20 cellular contexts compared by ENCODE assay signal in the genomic region with DNA sequence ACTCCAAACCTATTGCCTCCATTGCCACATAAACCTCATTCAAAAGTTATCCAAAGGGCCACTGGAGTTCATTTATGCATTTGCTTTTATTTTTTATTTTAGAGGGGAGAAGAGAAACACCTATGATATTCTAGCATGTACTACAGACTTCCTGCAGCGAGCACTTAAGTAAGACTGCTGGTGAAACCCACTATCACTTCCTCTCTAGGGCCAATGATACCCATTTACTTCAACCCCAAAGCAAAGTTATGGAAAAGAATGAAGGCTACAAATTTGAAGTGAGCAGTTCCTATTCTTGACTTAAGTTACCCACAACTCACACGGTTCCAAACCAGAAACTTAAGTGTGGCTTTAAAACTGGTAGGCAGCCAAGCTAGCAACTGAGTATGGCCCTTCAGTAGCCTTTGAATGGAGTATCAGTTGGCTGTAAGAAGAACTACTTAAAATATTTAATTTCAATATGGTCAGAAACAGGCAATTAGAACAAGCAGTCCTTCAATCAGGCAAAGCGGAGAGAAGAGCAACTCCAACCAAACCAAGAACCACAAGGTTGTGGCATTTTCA.
"Had no signal": no experiment of that assay in that cellular context is flagged by ENCODE, and none has a peak within 500 bp of the region (broad histone marks: within the 10 kb centered on the region; RNA-seq: fewer than 3 reads in every experiment).

No MANE protein-coding gene starts in this region.

- H3K27me3 ChIP-seq: gastrocnemius medialis, heart left ventricle, tibial artery had no signal

- H3K36me3 ChIP-seq: gastrocnemius medialis had no signal

- H3K36me3 Mint-ChIP-seq: activated naive CD4-positive, alpha-beta T cell treated with anti-CD3 and anti-CD28 coated beads, Interleukin-2, amount 50 U/mL, for 72 hours had no signal

- H3K9me3 ChIP-seq: gastrocnemius medialis, heart left ventricle, mucosa of descending colon, tibial artery had no signal

- H3K4me1 Mint-ChIP-seq: activated T-helper 17 cell treated with anti-CD3 and anti-CD28 coated beads, Interleukin-2, amount 50 U/mL, for 72 hours; stimulated activated naive CD8-positive, alpha-beta T cell treated with anti-CD3 and anti-CD28 coated beads, Interleukin-15, amount 100 ng/mL, for 72 hours had no signal

- H3K27me3 Mint-ChIP-seq: activated T-cell treated with anti-CD3 and anti-CD28 coated beads, Interleukin-2, amount 50 U/mL, for 24 hours; activated T-helper 17 cell treated with anti-CD3 and anti-CD28 coated beads, Interleukin-2, amount 50 U/mL, for 72 hours; effector memory CD8-positive, alpha-beta T cell; stimulated activated naive CD8-positive, alpha-beta T cell treated with anti-CD3 and anti-CD28 coated beads, Interleukin-15, amount 100 ng/mL, for 72 hours had no signal

- DNase-seq: activated CD4-positive, alpha-beta T cell treated with anti-CD3 and anti-CD28 coated beads, Interleukin-2, amount 50 U/mL, for 4 hours; activated CD8-positive, alpha-beta memory T cell treated with anti-CD3 and anti-CD28 coated beads for 24 hours; activated CD8-positive, alpha-beta memory T cell treated with anti-CD3 and anti-CD28 coated beads, Interleukin-2, amount 50 U/mL, for 4 hours; activated T-cell treated with anti-CD3 and anti-CD28 coated beads, Interleukin-2, amount 50 U/mL, for 24 hours; central memory CD4-positive, alpha-beta T cell; effector memory CD8-positive, alpha-beta T cell; gastrocnemius medialis; heart left ventricle; islet precursor cell; left cardiac atrium; mesendoderm; mucosa of descending colon; nucleus accumbens; right cardiac atrium; stimulated activated CD4-positive, alpha-beta T cell treated with anti-CD3 and anti-CD28 coated beads, Interleukin-4, amount 100 ng/mL, for 4 hours; stimulated activated naive CD8-positive, alpha-beta T cell treated with anti-CD3 and anti-CD28 coated beads, Interleukin-15, amount 100 ng/mL, for 72 hours; tibial artery had no signal

- H3K27ac ChIP-seq: gastrocnemius medialis, heart left ventricle, parathyroid adenoma, tibial artery had no signal

- H3K27ac Mint-ChIP-seq: activated naive CD4-positive, alpha-beta T cell treated with anti-CD3 and anti-CD28 coated beads, Interleukin-2, amount 50 U/mL, for 72 hours; activated T-cell treated with anti-CD3 and anti-CD28 coated beads, Interleukin-2, amount 50 U/mL, for 24 hours; activated T-helper 17 cell treated with anti-CD3 and anti-CD28 coated beads, Interleukin-2, amount 50 U/mL, for 72 hours; effector memory CD8-positive, alpha-beta T cell; stimulated activated naive CD8-positive, alpha-beta T cell treated with anti-CD3 and anti-CD28 coated beads, Interleukin-15, amount 100 ng/mL, for 72 hours had no signal

- H3K4me3 ChIP-seq: gastrocnemius medialis, heart left ventricle, mucosa of descending colon, tibial artery had no signal

- ATAC-seq: activated naive CD4-positive, alpha-beta T cell treated with anti-CD3 and anti-CD28 coated beads, Interleukin-2, amount 50 U/mL, for 72 hours; activated T-helper 17 cell treated with anti-CD3 and anti-CD28 coated beads, Interleukin-2, amount 50 U/mL, for 72 hours; effector memory CD8-positive, alpha-beta T cell; gastrocnemius medialis; heart left ventricle; left cardiac atrium; mucosa of descending colon; right cardiac atrium; stimulated activated naive CD8-positive, alpha-beta T cell treated with anti-CD3 and anti-CD28 coated beads, Interleukin-15, amount 100 ng/mL, for 72 hours had no signal

- H3K4me1 ChIP-seq: gastrocnemius medialis, heart left ventricle, parathyroid adenoma, tibial artery had no signal

- H3K9me3 Mint-ChIP-seq: activated naive CD4-positive, alpha-beta T cell treated with anti-CD3 and anti-CD28 coated beads, Interleukin-2, amount 50 U/mL, for 72 hours; activated T-cell treated with anti-CD3 and anti-CD28 coated beads, Interleukin-2, amount 50 U/mL, for 24 hours; activated T-helper 17 cell treated with anti-CD3 and anti-CD28 coated beads, Interleukin-2, amount 50 U/mL, for 72 hours; effector memory CD8-positive, alpha-beta T cell; stimulated activated naive CD8-positive, alpha-beta T cell treated with anti-CD3 and anti-CD28 coated beads, Interleukin-15, amount 100 ng/mL, for 72 hours had no signal

- H3K4me3 Mint-ChIP-seq: activated T-cell treated with anti-CD3 and anti-CD28 coated beads, Interleukin-2, amount 50 U/mL, for 24 hours; activated T-helper 17 cell treated with anti-CD3 and anti-CD28 coated beads, Interleukin-2, amount 50 U/mL, for 72 hours; effector memory CD8-positive, alpha-beta T cell; stimulated activated naive CD8-positive, alpha-beta T cell treated with anti-CD3 and anti-CD28 coated beads, Interleukin-15, amount 100 ng/mL, for 72 hours had no signal
